ENCODE assay signal across 1 cellular context in genomic region chr20:46312945-46313861, GRCh38.
TF ChIP-seq lines count a peak whose summit lies in the region.

No MANE protein-coding gene starts in this region.

TF ChIP-seq in GM23338, 12 proteins besides CTCF, POLR2A, EP300 and RAD21 (continued from another document):
- TF ChIP-seq ZNF462 (CRISPR knock-in tag; IDR thresholded peaks at IDR 0.05) (no peak), STAT1 (IDR thresholded peaks at IDR 0.05; ENCODE audit: unreplicated experiment) (no peak), NANOG (IDR thresholded peaks at IDR 0.05; ENCODE audit: borderline replicate concordance) (no peak), ETS1 (IDR thresholded peaks at IDR 0.05) (no peak), CREB1 (CRISPR knock-in tag; IDR thresholded peaks at IDR 0.05; ENCODE audit: low read depth) (no peak), POLR2AphosphoS5 (IDR thresholded peaks at IDR 0.05; ENCODE audit: low read depth) (no peak), EZH2 (IDR thresholded peaks at IDR 0.05; ENCODE audit: low read depth, unreplicated experiment) (peak; percentile 12)
